12 cellular contexts compared by ENCODE assay signal in genomic region chr18:58392336-58393000, GRCh38.
DNase-seq lines count a peak whose midpoint lies in the region; ATAC-seq, FAIRE-seq and TF ChIP-seq lines count a peak whose summit lies in the region.
"Had no signal": no experiment of that assay in that cellular context is flagged by ENCODE, and none has a peak within 500 bp of the region (broad histone marks: within the 10 kb centered on the region; RNA-seq: fewer than 3 reads in every experiment).

No MANE protein-coding gene starts in this region.

- no peak overlapping the region for H2BK20ac ChIP-seq in H9 (ENCODE audit: low read depth, low read length, poor library complexity, severe bottlenecking)

- H3K79me1 ChIP-seq in H9 (ENCODE audit: insufficient read depth, low read depth, low read length, poor library complexity, severe bottlenecking): no peaks in the 10 kb centered on the region

- H3T11ph ChIP-seq in H9 (ENCODE audit: low read length): no peak overlapping the region

- H4K91ac ChIP-seq in H9 (ENCODE audit: insufficient read length, low read depth, low read length): no peak overlapping the region

- H3K9ac ChIP-seq in H9 (ENCODE audit: extremely low read depth, insufficient read length, low read length) (no peak overlapping the region), kidney (ENCODE audit: low read length in 2 of 2) (no peak overlapping the region)

- no peak overlapping the region for H3K23ac ChIP-seq in H9 (ENCODE audit: insufficient read length, low read depth, low read length)

- H3K18ac ChIP-seq in H9 (ENCODE audit: insufficient read length, low read depth, low read length): no peak overlapping the region

- H2AFZ ChIP-seq in H9 (ENCODE audit: low read length): no peak overlapping the region

- no peak for TF ChIP-seq CTCF in H9 (conservative IDR thresholded peaks at IDR 0.05)
- TF ChIP-seq CTCF in choroid plexus epithelial cell (conservative IDR thresholded peaks at IDR 0.05; ENCODE audit: low read depth, low read length): no peak
- no peak for TF ChIP-seq CTCF in kidney (IDR thresholded peaks at IDR 0.05; ENCODE audit: borderline replicate concordance, extremely low read depth, insufficient read depth)

- no peak overlapping the region for H4K5ac ChIP-seq in H9 (ENCODE audit: insufficient read length, low read depth, low read length)

- H3K27ac ChIP-seq in H9 (ENCODE audit: insufficient read length, low read depth, low read length) (no peak overlapping the region), kidney (ENCODE audit: low read depth in 2 of 2, low read length in 2 of 2) (peak overlapping the region; percentile 2 to 39)

- no peaks in the 10 kb centered on the region for H3K9me3 Mint-ChIP-seq in H9
- H3K9me3 Mint-ChIP-seq: activated CD4-positive, alpha-beta T cell treated with anti-CD3 and anti-CD28 coated beads, Interleukin-2, amount 10 ng/mL, durations not matched to agents 7 days and 5 days; activated naive CD4-positive, alpha-beta T cell treated with anti-CD3 and anti-CD28 coated beads, Interleukin-2, amount 50 U/mL, for 72 hours; memory B cell had no signal

- H3K4me2 ChIP-seq in H9 (ENCODE audit: insufficient read depth, insufficient read length, low read length): no peak overlapping the region

- ATAC-seq in HG03457 (IDR thresholded peaks at IDR 0.05; ENCODE audit: unreplicated experiment) (no peak), GM21723 (IDR thresholded peaks at IDR 0.05; ENCODE audit: unreplicated experiment) (no peak)
- ATAC-seq: activated naive CD4-positive, alpha-beta T cell treated with anti-CD3 and anti-CD28 coated beads, Interleukin-2, amount 50 U/mL, for 72 hours had no signal

- no peak overlapping the region for H3K14ac ChIP-seq in H9 (ENCODE audit: insufficient read depth, low read length)

- FAIRE-seq in kidney (lab: Jason Lieb, UNC): no peak
- FAIRE-seq: H54 had no signal

- H3K36me3 Mint-ChIP-seq in H9 (ENCODE audit: insufficient read depth in 1 of 3, low read depth in 3 of 3): peaks cover 8 to 75% (median 70%) of the 10 kb centered on the region in 3 experiments; a peak in 6 of 7 replicates
- H3K36me3 Mint-ChIP-seq: activated naive CD4-positive, alpha-beta T cell treated with anti-CD3 and anti-CD28 coated beads, Interleukin-2, amount 50 U/mL, for 72 hours had no signal

- H3K79me2 ChIP-seq in H9 (ENCODE audit: insufficient read depth, low read length): no peaks in the 10 kb centered on the region

- H3K4me1 Mint-ChIP-seq in H9: peaks cover 16 to 22% of the 10 kb centered on the region in 2 experiments
- H3K4me1 Mint-ChIP-seq: memory B cell had no signal

- peak overlapping the region; percentile 24 to 50 (median 29); a peak in 3 of 7 replicates for H3K27ac Mint-ChIP-seq in H9
- H3K27ac Mint-ChIP-seq: activated CD4-positive, alpha-beta T cell treated with anti-CD3 and anti-CD28 coated beads, Interleukin-2, amount 10 ng/mL, durations not matched to agents 7 days and 5 days; activated naive CD4-positive, alpha-beta T cell treated with anti-CD3 and anti-CD28 coated beads, Interleukin-2, amount 50 U/mL, for 72 hours; memory B cell had no signal

- no peak overlapping the region for H3K56ac ChIP-seq in H9 (ENCODE audit: insufficient read length, low read depth, low read length)

- no CpG with 5 or more reads among the region's 10 CpGs for WGBS in H9 (ENCODE audit: extremely low coverage, insufficient read length, low lambda C conversion rate)

- H3K4me1 ChIP-seq in H9 (ENCODE audit: insufficient read depth, low read length) (no peaks in the 10 kb centered on the region; the same call in 1 of the 2 replicates), kidney (ENCODE audit: control insufficient read depth in 1 of 2, insufficient read depth in 1 of 2, low read depth in 1 of 2, low read length in 2 of 2) (peaks cover 12 to 39% of the 10 kb centered on the region in 2 donors)

- H3K27me3 Mint-ChIP-seq in H9 (ENCODE audit: low read depth): peaks cover 2% of the 10 kb centered on the region; the same call in 1 of the 2 replicates
- H3K27me3 Mint-ChIP-seq: activated CD4-positive, alpha-beta T cell treated with anti-CD3 and anti-CD28 coated beads, Interleukin-2, amount 10 ng/mL, durations not matched to agents 7 days and 5 days; memory B cell had no signal

- H3K4me3 ChIP-seq in choroid plexus epithelial cell (ENCODE audit: low read depth, low read length): no peak overlapping the region
- H3K4me3 ChIP-seq in kidney (ENCODE audit: low read length in 2 of 2): no peak overlapping the region
- H3K4me3 ChIP-seq in skeletal muscle cell (ENCODE audit: low read depth, low read length): no peak overlapping the region

- no peaks in the 10 kb centered on the region for H3K27me3 ChIP-seq in H9 (ENCODE audit: insufficient read depth, low read length)

- no peak overlapping the region for H2BK15ac ChIP-seq in H9 (ENCODE audit: low read depth, low read length)

- no peaks in the 10 kb centered on the region for H4K20me1 ChIP-seq in H9 (ENCODE audit: control insufficient read depth, insufficient read depth, insufficient read length)

- intact Hi-C loops in kidney (cut with DNase I): no loop called here

- no peaks in the 10 kb centered on the region for H3K23me2 ChIP-seq in H9 (ENCODE audit: insufficient read length, low read depth, low read length, poor library complexity, severe bottlenecking)

- H3K4ac ChIP-seq in H9 (ENCODE audit: low read depth, low read length): no peak overlapping the region; the same call in 1 of the 2 replicates

- peaks cover 35 to 54% of the 10 kb centered on the region in 2 donors for H3K36me3 ChIP-seq in kidney (ENCODE audit: control insufficient read depth in 1 of 2, insufficient read depth in 2 of 2, low read length in 2 of 2)

- H2BK12ac ChIP-seq in H9 (ENCODE audit: insufficient read length, low read depth, low read length): no peak overlapping the region

- H4K8ac ChIP-seq in H9 (replicated peaks; ENCODE audit: insufficient read length, low read depth, low read length): no peak overlapping the region

- no peak overlapping the region for H2BK5ac ChIP-seq in H9 (ENCODE audit: insufficient read length, low read length)

- H3K9me3 ChIP-seq in H9 (ENCODE audit: control insufficient read depth, low read depth, low read length) (no peaks in the 10 kb centered on the region), kidney (ENCODE audit: control insufficient read depth in 1 of 2, low read length in 2 of 2) (no peaks in the 10 kb centered on the region)

- DNase-seq in H9 (peak; percentile 22), choroid plexus epithelial cell (ENCODE audit: low read depth) (peak; percentile 79), kidney (no peak), skeletal muscle cell (ENCODE audit: low read depth) (peak; percentile 34), NCI-H1417 treated with DMSO at 0.1 percent for 48 hours (lab: John Stamatoyannopoulos, UW) (no peak), Kasumi-1 (lab: John Stamatoyannopoulos, UW) (no peak)
- DNase-seq: activated CD4-positive, alpha-beta T cell treated with anti-CD3 and anti-CD28 coated beads, Interleukin-2, amount 10 ng/mL, durations not matched to agents 7 days and 5 days had no signal

- H2AK5ac ChIP-seq in H9 (ENCODE audit: insufficient read length, low read length): no peak overlapping the region

- no peak overlapping the region for H3K4me3 Mint-ChIP-seq in H9
- H3K4me3 Mint-ChIP-seq: activated CD4-positive, alpha-beta T cell treated with anti-CD3 and anti-CD28 coated beads, Interleukin-2, amount 10 ng/mL, durations not matched to agents 7 days and 5 days; memory B cell had no signal

- no peak overlapping the region for H2BK120ac ChIP-seq in H9 (ENCODE audit: low read depth, low read length, poor library complexity, severe bottlenecking)

Comparison
In these comparisons a context has a peak if more than half of its experiments do, and no peak if none do; other contexts are left out.
1. DNase-seq: peak in H9 (single experiment), choroid plexus epithelial cell (single experiment) and skeletal muscle cell (single experiment); none in kidney (single experiment), NCI-H1417 treated with DMSO at 0.1 percent for 48 hours (single experiment) and Kasumi-1 (0 of 2).